Comparison of ENCODE assay signal across 8 cellular contexts in genomic region chr2:8303322-8303832, GRCh38.
DNase-seq lines count a peak whose midpoint lies in the region; ATAC-seq lines count a peak whose summit lies in the region.

No MANE protein-coding gene starts in this region.

- H3K27me3 ChIP-seq in BLaER1, result 0 out of 2 replicates have a peak, but pooled peaks cover 6% of the 10 kb centered on the region

- POLR2A ChIA-PET in activated CD4-positive, alpha-beta memory T cell treated with anti-CD3 and anti-CD28 coated beads, Interleukin-2, amount 10 ng/mL, durations not matched to agents 7 days and 5 days (lab: Charles Lee), result interaction anchor here (1.0 to 2.3 kb wide), 6 partner anchors 9 to 578 kb away, joined by 3 to 12 read pairs (median 4); partner anchors contain the start of gene ID2

- H3K4me3 Mint-ChIP-seq in activated CD4-positive, alpha-beta memory T cell treated with anti-CD3 and anti-CD28 coated beads, Interleukin-2, amount 10 ng/mL, durations not matched to agents 7 days and 5 days, result peak overlapping the region; percentile 44

- no peak overlapping the region for H3K4me3 ChIP-seq in BLaER1

- peak overlapping the region; percentile 91 for H3K27ac Mint-ChIP-seq in activated CD4-positive, alpha-beta memory T cell treated with anti-CD3 and anti-CD28 coated beads, Interleukin-2, amount 10 ng/mL, durations not matched to agents 7 days and 5 days

- H3K9me3 Mint-ChIP-seq in activated CD4-positive, alpha-beta memory T cell treated with anti-CD3 and anti-CD28 coated beads, Interleukin-2, amount 10 ng/mL, durations not matched to agents 7 days and 5 days, result peaks cover 25% of the 10 kb centered on the region

- H3K27me3 Mint-ChIP-seq in activated CD4-positive, alpha-beta memory T cell treated with anti-CD3 and anti-CD28 coated beads, Interleukin-2, amount 10 ng/mL, durations not matched to agents 7 days and 5 days, result no peaks in the 10 kb centered on the region

- CTCF ChIA-PET in activated CD4-positive, alpha-beta memory T cell treated with anti-CD3 and anti-CD28 coated beads, Interleukin-2, amount 10 ng/mL, durations not matched to agents 7 days and 5 days (lab: Charles Lee), result interaction anchor here (0.6 to 1.0 kb wide), 3 partner anchors 169 to 563 kb away, joined by 3 to 9 read pairs (median 4); no protein-coding TSS in a partner anchor

- no peak overlapping the region; the same call in 1 of the 2 replicates for H3K9ac ChIP-seq in BLaER1

- H3K9me3 ChIP-seq in BLaER1, result peaks cover 9% of the 10 kb centered on the region; the same call in 1 of the 2 replicates

- peak; percentile 88 for DNase-seq in activated CD4-positive, alpha-beta memory T cell treated with anti-CD3 and anti-CD28 coated beads, Interleukin-2, amount 10 ng/mL, durations not matched to agents 7 days and 5 days
- peak; percentile 73 for DNase-seq in germinal center (ENCODE audit: low spot score)
- DNase-seq in stimulated activated CD4-positive, alpha-beta T cell treated with anti-CD3 and anti-CD28 coated beads, Interleukin-4, amount 100 ng/mL, for 24 hours, result peak; percentile 69
- DNase-seq in GOT3 (lab: John Stamatoyannopoulos, UW), result no peak
- no peak for DNase-seq in foreskin melanocyte

- no peaks in the 10 kb centered on the region for H4K20me1 ChIP-seq in BLaER1

- H3K27ac ChIP-seq in BLaER1, result peak overlapping the region; percentile 81

- ATAC-seq in GM19468 (IDR thresholded peaks at IDR 0.05; ENCODE audit: extremely low read depth, unreplicated experiment) (peak; percentile 35), HG03575 (IDR thresholded peaks at IDR 0.05; ENCODE audit: extremely low read depth, insufficient number of reproducible peaks, low FRiP score, unreplicated experiment) (peak; percentile 43)

- peak overlapping the region; percentile 86 for H3K4me2 ChIP-seq in BLaER1

- H3K4me1 ChIP-seq in BLaER1, result peaks cover 73% of the 10 kb centered on the region

- H3K36me3 Mint-ChIP-seq in activated CD4-positive, alpha-beta memory T cell treated with anti-CD3 and anti-CD28 coated beads, Interleukin-2, amount 10 ng/mL, durations not matched to agents 7 days and 5 days (ENCODE audit: low read depth), result peaks cover 58% of the 10 kb centered on the region

- peaks cover 88% of the 10 kb centered on the region for H3K4me1 Mint-ChIP-seq in activated CD4-positive, alpha-beta memory T cell treated with anti-CD3 and anti-CD28 coated beads, Interleukin-2, amount 10 ng/mL, durations not matched to agents 7 days and 5 days

- H3K36me3 ChIP-seq in BLaER1, result no peaks in the 10 kb centered on the region

Comparison
In these comparisons a context has a peak if more than half of its experiments do, and no peak if none do; other contexts are left out.
1. DNase-seq: peak in activated CD4-positive, alpha-beta memory T cell treated with anti-CD3 and anti-CD28 coated beads, Interleukin-2, amount 10 ng/mL, durations not matched to agents 7 days and 5 days (single experiment), germinal center (single experiment) and stimulated activated CD4-positive, alpha-beta T cell treated with anti-CD3 and anti-CD28 coated beads, Interleukin-4, amount 100 ng/mL, for 24 hours (single experiment); none in GOT3 (single experiment) and foreskin melanocyte (single experiment).